In the genomic region with DNA sequence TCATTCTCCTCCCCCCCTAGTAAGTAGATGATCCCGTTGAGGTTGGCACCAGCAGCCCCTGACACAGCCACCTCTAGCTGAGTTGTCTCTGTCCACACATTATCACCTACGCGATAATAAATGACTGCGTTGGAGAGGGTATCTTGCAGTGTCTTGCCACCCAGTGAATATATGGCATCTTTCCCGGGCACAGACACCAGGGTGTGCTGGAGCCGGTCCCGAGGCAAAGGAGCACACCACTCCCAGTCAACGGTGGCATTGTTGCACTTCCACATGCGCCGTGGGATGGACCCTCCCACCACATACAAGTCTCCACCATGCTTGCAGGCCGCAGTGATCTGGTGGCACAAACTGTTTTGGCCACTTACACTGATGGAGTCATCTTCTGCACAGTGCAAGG, we compare ENCODE assay signal across 16 cellular contexts. TPM values are rescaled to one million over a fixed set of nuclear protein-coding genes. Genes with fewer than 3 reads are reported as not detected.
DNase-seq lines count a peak whose midpoint lies in the region; ATAC-seq lines count a peak whose summit lies in the region.
"Had no signal": no experiment of that assay in that cellular context is flagged by ENCODE, and none has a peak within 500 bp of the region (broad histone marks: within the 10 kb centered on the region; RNA-seq: fewer than 3 reads in every experiment).

No MANE protein-coding gene starts in this region.

- peak overlapping the region; percentile 77 for H3K27ac ChIP-seq in substantia nigra (ENCODE audit: low read depth, low read length, poor library complexity, severe bottlenecking)
- H3K27ac ChIP-seq: adrenal gland, ovary, PC-9 had no signal

- no peak for ATAC-seq in HG02588 (IDR thresholded peaks at IDR 0.05; ENCODE audit: unreplicated experiment)
- ATAC-seq: stimulated activated naive CD8-positive, alpha-beta T cell treated with anti-CD3 and anti-CD28 coated beads, Interleukin-15, amount 100 ng/mL, for 72 hours had no signal

- DNase-seq in cerebellum (ENCODE audit: low spot score) (peak; percentile 52), inferior parietal cortex (ENCODE audit: extremely low spot score) (peak; percentile 31), substantia nigra (lab: John Stamatoyannopoulos, UW) (peak in 25 of 49 donors; percentile 15 to 70 (median 41)), T-helper 2 cell (no peak)
- DNase-seq: activated CD4-positive, alpha-beta memory T cell treated with anti-CD3 and anti-CD28 coated beads, Interleukin-2, amount 10 ng/mL, durations not matched to agents 7 days and 5 days; adrenal gland; DMS53; erythroblast; NCI-H1694; NCI-H524 treated with DMSO at 0.1 percent for 48 hours; PC-9; stimulated activated CD4-positive, alpha-beta T cell treated with anti-CD3 and anti-CD28 coated beads, Interleukin-12 subunit alpha, Interleukin-12 subunit beta, amount 100 ng/mL, for 4 hours; stimulated activated naive CD8-positive, alpha-beta T cell treated with anti-CD3 and anti-CD28 coated beads, Interleukin-15, amount 100 ng/mL, for 72 hours had no signal

RNA-seq across cellular contexts. Expression of gene KBTBD4, which starts 5.4 kb away (rescaled TPM):
- total RNA-seq in cerebellum: 24.4 TPM

RNA-seq across cellular contexts. Expression of gene NDUFS3, which starts 5.6 kb away (rescaled TPM):
- total RNA-seq in cerebellum: 34.6 TPM

RNA-seq across cellular contexts. Expression of gene PTPMT1, which starts 7.9 kb away (rescaled TPM):
- total RNA-seq in cerebellum: 19.7 TPM

RNA-seq across cellular contexts. Expression of gene FAM180B, which starts 13.2 kb away (rescaled TPM):
- not detected for total RNA-seq in cerebellum
- total RNA-seq: activated T-helper 1 cell treated with anti-CD3 and anti-CD28 coated beads, Interleukin-12 subunit alpha, Interleukin-12 subunit beta, Interleukin-2, Interleukin-4 antibody, amounts not matched to agents 30 ng/mL and 10 ng/mL and 1 ng/mL, durations not matched to agents 14 hours and 24 hours and 36 hours; ovary; PC-9 had no signal

RNA-seq across cellular contexts. Expression of gene CELF1, which starts 20.4 kb away (rescaled TPM):
- 275 TPM for total RNA-seq in cerebellum

Comparison
In these comparisons a context has a peak if more than half of its experiments do, and no peak if none do; other contexts are left out.
1. DNase-seq: peak in cerebellum (single experiment), inferior parietal cortex (single experiment) and substantia nigra (25 of 49); none in T-helper 2 cell (0 of 5).